Comparison of ENCODE assay signal across 23 cellular contexts in genomic region chr3:107369791-107370190, GRCh38. TPM values are rescaled to one million over a fixed set of nuclear protein-coding genes. Genes with fewer than 3 reads are reported as not detected.
DNase-seq lines count a peak whose midpoint lies in the region; ATAC-seq and TF ChIP-seq lines count a peak whose summit lies in the region.
"Had no signal": no experiment of that assay in that cellular context is flagged by ENCODE, and none has a peak within 500 bp of the region (broad histone marks: within the 10 kb centered on the region; RNA-seq: fewer than 3 reads in every experiment).

No MANE protein-coding gene starts in this region.

- CTCF ChIA-PET in PC-3 (lab: Charles Lee): no interaction called here

- no peak overlapping the region for H3K4me3 ChIP-seq in PC-3 (ENCODE audit: low read length)
- H3K4me3 ChIP-seq in fibroblast of the aortic adventitia (ENCODE audit: low read depth, low read length): no peak overlapping the region
- H3K4me3 ChIP-seq in osteoblast (ENCODE audit: insufficient read depth, low read length): no peak overlapping the region
- H3K4me3 ChIP-seq: SJCRH30 had no signal

- no peaks in the 10 kb centered on the region for H3K9me2 ChIP-seq in PC-3 (replicated peaks; ENCODE audit: low read length)

- intact Hi-C loops in PC-3 (cut with micrococcal nuclease): loop anchor here (5.0 kb wide), 1 partner anchor 162 kb away; no protein-coding TSS in a partner anchor

- peak; percentile 24 for DNase-seq in AG20443 (ENCODE audit: low spot score)
- no peak for DNase-seq in PC-3
- peak; percentile 34 for DNase-seq in fibroblast of the aortic adventitia (ENCODE audit: low read depth)
- DNase-seq in osteoblast (ENCODE audit: insufficient read length, low spot score, missing footprints): no peak
- DNase-seq in SKM-1 treated with dmso at 0.1 percent for 144 hours (lab: John Stamatoyannopoulos, UW; ENCODE audit: unreplicated experiment): no peak
- DNase-seq in Ammon's horn (ENCODE audit: low spot score): no peak
- no peak for DNase-seq in NCI-H2081 (lab: John Stamatoyannopoulos, UW)
- DNase-seq: Caco-2; CD4-positive, alpha-beta T cell; DMS 273 treated with DMSO at 0.1 percent for 48 hours; DMS79 treated with DMSO at 0.1 percent for 48 hours; GOT3; NCI-H1105 treated with DMSO at 0.1 percent for 48 hours; NCI-H2029 treated with DMSO at 0.1 percent for 48 hours; NCI-H446; NCI-H526; SJCRH30 had no signal

- no peak overlapping the region for H2AFZ ChIP-seq in PC-3 (ENCODE audit: low read length)
- no peak overlapping the region for H2AFZ ChIP-seq in osteoblast (ENCODE audit: low read length)

- H3K27me3 ChIP-seq in PC-3 (ENCODE audit: low read length): no peaks in the 10 kb centered on the region
- no peaks in the 10 kb centered on the region for H3K27me3 ChIP-seq in osteoblast (ENCODE audit: insufficient read depth, low read length)
- H3K27me3 ChIP-seq: SJCRH30 had no signal

- H3F3A ChIP-seq in PC-3 (ENCODE audit: low read length, unreplicated experiment): no peaks in the 10 kb centered on the region

- no TSS peak for BruUV-seq in PC-3 (replicated peaks; lab: Mats Ljungman, UMichigan)

- ATAC-seq in PC-3 (peak; percentile 10; the same call in 1 of the 2 replicates), GM18909 (IDR thresholded peaks at IDR 0.05; ENCODE audit: poor library complexity, unreplicated experiment) (no peak)
- ATAC-seq: HCT116 had no signal

- H3K4me1 ChIP-seq in PC-3 (ENCODE audit: insufficient read depth, low read length) (peaks cover 21% of the 10 kb centered on the region), osteoblast (ENCODE audit: insufficient read depth, low read length) (peaks cover 21% of the 10 kb centered on the region)
- H3K4me1 ChIP-seq: Caco-2, SJCRH30 had no signal

- H3K27ac ChIP-seq in PC-3 (ENCODE audit: low read length) (no peak overlapping the region), osteoblast (ENCODE audit: low read depth, low read length) (no peak overlapping the region)
- H3K27ac ChIP-seq: KMS-11, SJCRH30 had no signal

- H3K79me2 ChIP-seq in PC-3 (ENCODE audit: low read length) (no peaks in the 10 kb centered on the region), osteoblast (ENCODE audit: insufficient read depth, low read length) (no peaks in the 10 kb centered on the region)

- no peak overlapping the region for H3K4me2 ChIP-seq in PC-3 (ENCODE audit: low read length)
- peak overlapping the region; percentile 36 for H3K4me2 ChIP-seq in osteoblast (ENCODE audit: insufficient read depth, low read length)
- H3K4me2 ChIP-seq: KMS-11 had no signal

- H3K9me3 ChIP-seq in PC-3 (ENCODE audit: low read length) (no peaks in the 10 kb centered on the region), osteoblast (ENCODE audit: low read depth, low read length) (no peaks in the 10 kb centered on the region)
- H3K9me3 ChIP-seq: Caco-2, SJCRH30 had no signal

- no peaks in the 10 kb centered on the region for H4K20me1 ChIP-seq in PC-3 (ENCODE audit: low read length)
- no peaks in the 10 kb centered on the region for H4K20me1 ChIP-seq in osteoblast (ENCODE audit: insufficient read depth, low read length)

- no peak for TF ChIP-seq CTCF in PC-3 (conservative IDR thresholded peaks at IDR 0.05; ENCODE audit: low read depth, low read length)
- TF ChIP-seq CTCF in fibroblast of the aortic adventitia (IDR thresholded peaks at IDR 0.05; ENCODE audit: insufficient read depth, low read length): no peak
- no peak for TF ChIP-seq CTCF in osteoblast (IDR thresholded peaks at IDR 0.05; ENCODE audit: extremely low read depth, low read depth, low read length)

- H3K9ac ChIP-seq in PC-3 (ENCODE audit: low read length): no peak overlapping the region
- H3K9ac ChIP-seq: KMS-11 had no signal

- POLR2A ChIA-PET in PC-3 (lab: Charles Lee; ENCODE audit: unreplicated experiment): interaction anchor here (0.7 to 0.9 kb wide), 2 partner anchors 61 to 476 kb away, joined by 3 to 9 read pairs; no protein-coding TSS in a partner anchor

- no peaks in the 10 kb centered on the region for H3K36me3 ChIP-seq in PC-3 (ENCODE audit: low read depth, low read length)
- no peaks in the 10 kb centered on the region for H3K36me3 ChIP-seq in osteoblast (ENCODE audit: insufficient read depth, low read length)
- H3K36me3 ChIP-seq: SJCRH30 had no signal

RNA-seq across cellular contexts. Expression of gene CCDC54, which starts 7.4 kb away (rescaled TPM):
- total RNA-seq in PC-3 (2014; rRNA removed) (not detected in 2 replicates), fibroblast of the aortic adventitia (ENCODE audit: low replicate concordance) (not detected in 2 replicates), osteoblast (not detected in 2 replicates)
- total RNA-seq: A172; Caco-2; CD4-positive, alpha-beta T cell; HT1080; OCI-LY7; SJCRH30 had no signal

Comparison
In these comparisons a context has a peak if more than half of its experiments do, and no peak if none do; other contexts are left out.
1. DNase-seq: peak in AG20443 (single experiment) and fibroblast of the aortic adventitia (single experiment); none in PC-3 (single experiment), osteoblast (single experiment), SKM-1 treated with dmso at 0.1 percent for 144 hours (single experiment), Ammon's horn (single experiment) and NCI-H2081 (0 of 2).